Comparison of ENCODE assay signal across 11 cellular contexts in genomic region chr12:3207858-3208257, GRCh38.
DNase-seq lines count a peak whose midpoint lies in the region; ATAC-seq and TF ChIP-seq lines count a peak whose summit lies in the region.
"Had no signal": no experiment of that assay in that cellular context is flagged by ENCODE, and none has a peak within 500 bp of the region (broad histone marks: within the 10 kb centered on the region; RNA-seq: fewer than 3 reads in every experiment).

No MANE protein-coding gene starts in this region.

- DNase-seq in ELF-1 (ENCODE audit: low read depth, low spot score) (peak; percentile 72), HFF-Myc (ENCODE audit: extremely low read depth, low read depth) (no peak), astrocyte of the cerebellum (ENCODE audit: low read depth) (no peak), left kidney (ENCODE audit: low read depth, low spot score) (peak; percentile 58), NCI-H446 treated with DMSO at 0.1 percent for 48 hours (lab: John Stamatoyannopoulos, UW) (no peak), NCI-H2029 (lab: John Stamatoyannopoulos, UW) (no peak)
- DNase-seq: activated naive CD4-positive, alpha-beta T cell treated with anti-CD3 and anti-CD28 coated beads for 36 hours; midbrain had no signal

- in situ Hi-C loops in astrocyte of the cerebellum (cut with HindIII; ENCODE audit: low sequenced_read_pairs): no loop called here

- ATAC-seq in HG03469 (IDR thresholded peaks at IDR 0.05; ENCODE audit: unreplicated experiment) (no peak), GM21717 (IDR thresholded peaks at IDR 0.05; ENCODE audit: unreplicated experiment) (no peak)

- H3K4me3 ChIP-seq in HFF-Myc (replicated peaks; ENCODE audit: low read depth, low read length) (no peak overlapping the region), astrocyte of the cerebellum (ENCODE audit: low read depth, low read length) (no peak overlapping the region)
- H3K4me3 ChIP-seq: esophagus muscularis mucosa had no signal

- TF ChIP-seq CTCF in HFF-Myc (IDR thresholded peaks at IDR 0.05; ENCODE audit: low read depth, low read length, missing control alignments): peak; percentile 32
- TF ChIP-seq CTCF in astrocyte of the cerebellum (IDR thresholded peaks at IDR 0.05; ENCODE audit: low read depth, low read length, missing control alignments): peak; percentile 34

Comparison
In these comparisons a context has a peak if more than half of its experiments do, and no peak if none do; other contexts are left out.
1. DNase-seq: peak in ELF-1 (single experiment) and left kidney (single experiment); none in HFF-Myc (single experiment), astrocyte of the cerebellum (single experiment), NCI-H446 treated with DMSO at 0.1 percent for 48 hours (single experiment) and NCI-H2029 (single experiment).